17 cellular contexts compared by ENCODE assay signal in the genomic region with DNA sequence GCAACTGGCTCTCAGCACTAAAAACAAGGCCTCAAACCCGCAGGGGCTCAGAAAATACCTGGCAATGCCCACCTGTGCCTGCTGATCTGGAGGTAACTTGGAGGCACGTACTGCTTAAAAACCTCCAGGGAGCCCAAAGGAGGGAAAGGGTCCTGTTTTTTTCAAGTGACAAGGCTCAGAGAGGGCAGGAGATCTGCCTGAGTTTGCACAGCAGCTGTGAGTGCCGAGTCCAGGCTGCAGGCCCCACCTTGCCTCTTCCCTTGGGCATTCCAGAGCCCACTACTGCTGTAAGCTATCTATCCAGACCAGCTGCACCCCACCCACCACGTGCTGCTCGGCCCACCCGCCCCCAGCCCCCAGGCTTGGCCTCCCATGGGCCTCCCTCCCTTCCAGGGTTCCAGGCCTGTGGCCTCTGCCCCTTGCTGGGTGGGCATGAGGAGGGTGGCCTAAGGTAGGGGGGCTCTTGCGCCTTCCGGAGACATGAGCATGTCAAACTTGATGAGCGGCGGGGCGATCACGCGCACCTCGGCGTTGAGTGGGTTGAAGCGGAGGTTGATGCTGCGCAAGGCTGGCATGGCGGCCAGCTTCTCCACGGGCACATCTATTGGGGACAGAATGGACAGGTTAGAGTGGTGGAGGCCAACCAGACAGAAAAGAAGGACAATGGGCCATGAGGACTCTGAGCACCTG. TPM values are rescaled to one million over a fixed set of nuclear protein-coding genes. Genes with fewer than 3 reads are reported as not detected.
"Had no signal": no experiment of that assay in that cellular context is flagged by ENCODE, and none has a peak within 500 bp of the region (broad histone marks: within the 10 kb centered on the region; RNA-seq: fewer than 3 reads in every experiment).

No MANE protein-coding gene starts in this region.

- H3K4me2 ChIP-seq: neural progenitor cell had no signal

- H3K4me3 ChIP-seq: coronary artery, dorsolateral prefrontal cortex, neural progenitor cell, suprapubic skin, thyroid gland, uterus had no signal

- H3K36me3 ChIP-seq: neural progenitor cell, suprapubic skin, thyroid gland, uterus had no signal

- H3K9me3 ChIP-seq: suprapubic skin, thyroid gland, uterus had no signal

- H3K27ac ChIP-seq: neural progenitor cell, suprapubic skin, thyroid gland had no signal

- DNase-seq: dorsolateral prefrontal cortex; effector CD8-positive, alpha-beta T cell; foreskin melanocyte; head of caudate nucleus; hippocampal formation; kidney glomerular epithelial cell; midbrain; small intestine; stimulated activated CD4-positive, alpha-beta T cell treated with anti-CD3 and anti-CD28 coated beads, Interleukin-12 subunit alpha, Interleukin-12 subunit beta, amount 100 ng/mL, for 4 hours; stimulated activated naive CD4-positive, alpha-beta T cell treated with Interleukin-2 at 50 U/mL for 16 hours; thyroid gland; uterus had no signal

- H3K9ac ChIP-seq: neural progenitor cell had no signal

- H3K27me3 ChIP-seq: dorsolateral prefrontal cortex, neural progenitor cell, suprapubic skin, thyroid gland, uterus had no signal

- H2AFZ ChIP-seq: neural progenitor cell had no signal

- H3K4me1 ChIP-seq: neural progenitor cell had no signal

RNA-seq across cellular contexts. Expression of gene NPFFR1, which starts 17.2 kb away (rescaled TPM):
- total RNA-seq: osteoblast, pulmonary artery endothelial cell had no signal
